9 cellular contexts compared by ENCODE assay signal in the genomic region with DNA sequence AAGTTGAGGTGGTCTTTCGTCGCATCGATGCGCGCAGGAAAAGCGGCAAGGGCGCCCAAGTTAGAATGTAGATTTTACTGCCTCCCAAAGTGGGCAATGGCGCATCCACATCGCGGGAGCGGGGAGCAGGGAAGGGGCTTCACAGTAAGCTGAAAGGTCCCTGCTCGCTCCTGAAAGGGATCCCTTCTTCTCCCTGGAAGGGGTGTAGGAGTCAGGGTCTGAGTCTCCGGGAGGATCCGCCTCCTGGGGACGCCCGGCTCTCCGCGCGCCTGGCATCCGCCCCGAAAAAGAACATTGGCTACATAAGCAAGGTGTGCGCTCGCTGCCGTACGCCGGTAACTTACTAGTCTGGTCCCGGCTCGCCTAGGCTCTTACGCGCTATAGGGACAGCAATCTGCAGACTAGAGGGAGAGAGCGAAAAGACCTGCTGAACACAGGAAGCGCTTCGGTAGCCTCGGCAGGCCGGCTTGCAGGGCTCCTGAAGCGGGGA. TPM values are rescaled to one million over a fixed set of nuclear protein-coding genes. Genes with fewer than 3 reads are reported as not detected.
DNase-seq lines count a peak whose midpoint lies in the region; ATAC-seq, FAIRE-seq and TF ChIP-seq lines count a peak whose summit lies in the region.
"Had no signal": no experiment of that assay in that cellular context is flagged by ENCODE, and none has a peak within 500 bp of the region (broad histone marks: within the 10 kb centered on the region; RNA-seq: fewer than 3 reads in every experiment).

No MANE protein-coding gene starts in this region.

- TF ChIP-seq CTCF in heart left ventricle (IDR thresholded peaks at IDR 0.05) (no peak), pancreas (IDR thresholded peaks at IDR 0.05) (no peak)

- peaks cover 0 to 48% (median 0%) of the 10 kb centered on the region in 9 donors for H3K27me3 ChIP-seq in heart left ventricle
- H3K27me3 ChIP-seq in pancreas, result no peaks in the 10 kb centered on the region

- H3K9me3 ChIP-seq in heart left ventricle (no peaks in the 10 kb centered on the region), pancreas (no peaks in the 10 kb centered on the region)

- no peaks in the 10 kb centered on the region for H3K36me3 Mint-ChIP-seq in activated naive CD4-positive, alpha-beta T cell treated with anti-CD3 and anti-CD28 coated beads, Interleukin-2, amount 10 ng/mL, durations not matched to agents 7 days and 5 days
- H3K36me3 Mint-ChIP-seq in activated naive CD8-positive, alpha-beta T cell treated with anti-CD3 and anti-CD28 coated beads, Interleukin-2, amount 50 U/mL, for 24 hours (ENCODE audit: low read depth), result no peaks in the 10 kb centered on the region

- ATAC-seq in activated naive CD8-positive, alpha-beta T cell treated with anti-CD3 and anti-CD28 coated beads, Interleukin-2, amount 50 U/mL, for 24 hours, result no peak
- ATAC-seq in heart left ventricle, result peak in 3 of 4 donors; percentile 1 to 5 (median 4)
- peak; percentile 30 to 61 (median 56) for ATAC-seq in pancreas
- ATAC-seq in GM18907 (IDR thresholded peaks at IDR 0.05; ENCODE audit: unreplicated experiment), result no peak

- DNase-seq in activated naive CD4-positive, alpha-beta T cell treated with anti-CD3 and anti-CD28 coated beads, Interleukin-2, amount 10 ng/mL, durations not matched to agents 7 days and 5 days, result peak; percentile 58
- no peak for DNase-seq in activated naive CD4-positive, alpha-beta T cell treated with Interleukin-2 at 50 U/mL for 16 hours
- peak; percentile 37 for DNase-seq in NCI-H460 (ENCODE audit: extremely low read depth, low read depth)
- DNase-seq in activated naive CD8-positive, alpha-beta T cell treated with anti-CD3 and anti-CD28 coated beads, Interleukin-2, amount 50 U/mL, for 24 hours, result peak; percentile 26
- DNase-seq in heart left ventricle, result peak in 2 of 5 donors; percentile 66 to 70
- peak; percentile 56 to 85 (median 72) for DNase-seq in pancreas
- DNase-seq in OCI-M2 (lab: John Stamatoyannopoulos, UW; ENCODE audit: unreplicated experiment), result no peak

- no peak overlapping the region for H3K27ac Mint-ChIP-seq in activated naive CD4-positive, alpha-beta T cell treated with anti-CD3 and anti-CD28 coated beads, Interleukin-2, amount 10 ng/mL, durations not matched to agents 7 days and 5 days
- no peak overlapping the region for H3K27ac Mint-ChIP-seq in activated naive CD8-positive, alpha-beta T cell treated with anti-CD3 and anti-CD28 coated beads, Interleukin-2, amount 50 U/mL, for 24 hours

- intact Hi-C loops in heart left ventricle (cut with DNase I) (loop anchor here (2.0 to 10.0 kb wide), 6 partner anchors 49 to 311 kb away; no protein-coding TSS in a partner anchor), pancreas (cut with DNase I) (no loop called here)

- H3K4me1 ChIP-seq in heart left ventricle (peaks cover 0 to 61% (median 43%) of the 10 kb centered on the region in 12 donors), pancreas (peaks cover 0 to 7% (median 3%) of the 10 kb centered on the region in 3 donors)

- H3K4me1 Mint-ChIP-seq in activated naive CD4-positive, alpha-beta T cell treated with anti-CD3 and anti-CD28 coated beads, Interleukin-2, amount 10 ng/mL, durations not matched to agents 7 days and 5 days, result peaks cover 14% of the 10 kb centered on the region
- peaks cover 9% of the 10 kb centered on the region for H3K4me1 Mint-ChIP-seq in activated naive CD8-positive, alpha-beta T cell treated with anti-CD3 and anti-CD28 coated beads, Interleukin-2, amount 50 U/mL, for 24 hours

- H3K4me3 Mint-ChIP-seq in activated naive CD4-positive, alpha-beta T cell treated with anti-CD3 and anti-CD28 coated beads, Interleukin-2, amount 10 ng/mL, durations not matched to agents 7 days and 5 days, result peak overlapping the region; percentile 54
- H3K4me3 Mint-ChIP-seq in activated naive CD8-positive, alpha-beta T cell treated with anti-CD3 and anti-CD28 coated beads, Interleukin-2, amount 50 U/mL, for 24 hours, result peak overlapping the region; percentile 48

- CTCF ChIA-PET in activated naive CD4-positive, alpha-beta T cell treated with anti-CD3 and anti-CD28 coated beads, Interleukin-2, amount 10 ng/mL, durations not matched to agents 7 days and 5 days (lab: Charles Lee), result interaction anchor here (1.2 kb wide), 1 partner anchor 288 kb away, joined by 4 read pairs; no protein-coding TSS in a partner anchor

- WGBS in heart left ventricle, 4 donors, result 0 to 1% (median 0%) methylated on average over 24 to 36 of the region's 36 CpGs
- WGBS in pancreas, 2 donors, result 0 to 1% methylated on average over 36 of the region's 36 CpGs

- no peaks in the 10 kb centered on the region for H3K36me3 ChIP-seq in heart left ventricle
- H3K36me3 ChIP-seq in pancreas, result no peaks in the 10 kb centered on the region

- TF ChIP-seq POLR2A in heart left ventricle (IDR thresholded peaks at IDR 0.05), result no peak

- H3K27ac ChIP-seq in heart left ventricle (peak overlapping the region; percentile 78 to 96 (median 91)), pancreas (peak overlapping the region; percentile 61 to 86 (median 76))

- H3K9me3 Mint-ChIP-seq in activated naive CD4-positive, alpha-beta T cell treated with anti-CD3 and anti-CD28 coated beads, Interleukin-2, amount 10 ng/mL, durations not matched to agents 7 days and 5 days, result no peaks in the 10 kb centered on the region
- no peaks in the 10 kb centered on the region for H3K9me3 Mint-ChIP-seq in activated naive CD8-positive, alpha-beta T cell treated with anti-CD3 and anti-CD28 coated beads, Interleukin-2, amount 50 U/mL, for 24 hours

- H3K4me3 ChIP-seq in heart left ventricle (peak overlapping the region; percentile 63 to 98 (median 84)), pancreas (peak overlapping the region; percentile 49 to 79 (median 57))
- H3K4me3 ChIP-seq: GM12878 had no signal

- H3K27me3 Mint-ChIP-seq in activated naive CD4-positive, alpha-beta T cell treated with anti-CD3 and anti-CD28 coated beads, Interleukin-2, amount 10 ng/mL, durations not matched to agents 7 days and 5 days, result peaks cover 99% of the 10 kb centered on the region
- peaks cover 74% of the 10 kb centered on the region for H3K27me3 Mint-ChIP-seq in activated naive CD8-positive, alpha-beta T cell treated with anti-CD3 and anti-CD28 coated beads, Interleukin-2, amount 50 U/mL, for 24 hours

- FAIRE-seq in pancreas (lab: Jason Lieb, UNC), result no peak
- FAIRE-seq: GM12878 had no signal

RNA-seq across cellular contexts. Expression of gene UNC5B, which starts 0.8 kb away (rescaled TPM):
- total RNA-seq in NCI-H460 (2014; rRNA removed; shearing (Covaris generic)), result 50.9 and 55.2 TPM in 2 replicates
- 9.0 and 13.9 TPM in 2 replicates for polyA plus RNA-seq in NCI-H460 (2014; cell fraction: nucleus; rRNA removed)
- total RNA-seq in heart left ventricle (10 to 100 TPM in 6 of 9 donors, 1 to 10 TPM in 3; 6.9 to 22.8 (median 10.9) TPM), pancreas (1 to 10 TPM; 2.8 to 7.7 (median 4.4) TPM)
- polyA plus RNA-seq in heart left ventricle (1 to 10 TPM; 4.8 to 8.7 TPM), pancreas (1 to 10 TPM; 2.4 to 4.8 TPM)

Comparison
In these comparisons a context has a peak if more than half of its experiments do, and no peak if none do; other contexts are left out.
1. DNase-seq: peak in activated naive CD4-positive, alpha-beta T cell treated with anti-CD3 and anti-CD28 coated beads, Interleukin-2, amount 10 ng/mL, durations not matched to agents 7 days and 5 days (single experiment), NCI-H460 (single experiment), activated naive CD8-positive, alpha-beta T cell treated with anti-CD3 and anti-CD28 coated beads, Interleukin-2, amount 50 U/mL, for 24 hours (single experiment) and pancreas (6 of 6); none in activated naive CD4-positive, alpha-beta T cell treated with Interleukin-2 at 50 U/mL for 16 hours (single experiment) and OCI-M2 (single experiment).
2. ATAC-seq: peak in heart left ventricle (3 of 4) and pancreas (4 of 4); none in activated naive CD8-positive, alpha-beta T cell treated with anti-CD3 and anti-CD28 coated beads, Interleukin-2, amount 50 U/mL, for 24 hours (single experiment) and GM18907 (single experiment).
3. intact Hi-C loops: an anchor here in heart left ventricle (2.0 to 10.0 kb wide); none called in pancreas.